In the genomic region with DNA sequence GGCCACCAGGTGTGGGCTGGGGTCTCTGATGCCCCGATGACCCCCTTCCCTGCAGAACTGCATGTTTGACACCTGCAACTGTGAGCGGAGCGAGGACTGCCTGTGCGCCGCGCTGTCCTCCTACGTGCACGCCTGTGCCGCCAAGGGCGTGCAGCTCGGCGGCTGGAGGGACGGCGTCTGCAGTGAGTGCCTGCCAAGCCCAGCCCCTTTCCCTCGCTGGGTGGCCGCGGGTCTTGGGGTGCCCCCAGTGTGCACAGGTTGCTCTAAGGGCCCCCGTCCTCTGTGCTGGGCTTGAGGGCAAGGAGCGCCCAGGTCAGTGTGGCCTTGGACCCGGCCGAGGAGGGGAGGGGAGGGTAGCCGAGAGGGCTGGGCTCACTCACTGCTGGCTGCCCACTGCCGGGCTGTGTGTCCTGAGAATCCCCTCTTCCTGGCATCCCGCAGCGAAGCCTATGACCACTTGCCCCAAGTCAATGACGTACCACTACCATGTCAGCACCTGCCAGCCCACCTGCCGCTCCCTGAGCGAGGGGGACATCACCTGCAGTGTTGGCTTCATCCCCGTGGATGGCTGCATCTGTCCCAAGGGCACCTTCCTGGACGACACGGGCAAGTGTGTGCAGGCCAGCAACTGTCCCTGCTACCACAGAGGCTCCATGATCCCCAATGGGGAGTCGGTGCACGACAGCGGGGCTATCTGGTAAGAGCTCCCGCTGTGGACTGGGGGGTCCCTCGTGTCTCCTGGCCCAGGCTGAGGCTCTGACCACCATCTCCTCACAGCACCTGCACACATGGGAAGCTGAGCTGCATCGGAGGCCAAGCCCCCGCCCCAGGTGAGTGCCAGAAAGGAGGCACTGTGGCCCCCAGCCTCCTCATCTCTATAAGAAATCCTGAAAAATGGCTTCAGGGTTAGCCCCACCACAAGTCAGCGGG, we compare ENCODE assay signal across 32 cellular contexts. TPM values are rescaled to one million over a fixed set of nuclear protein-coding genes. Genes with fewer than 3 reads are reported as not detected.
"Had no signal": no experiment of that assay in that cellular context is flagged by ENCODE, and none has a peak within 500 bp of the region (broad histone marks: within the 10 kb centered on the region; RNA-seq: fewer than 3 reads in every experiment).

No MANE protein-coding gene starts in this region.

- H3K27me3 ChIP-seq: foreskin keratinocyte, neutrophil, pancreas, right lobe of liver, transverse colon, vagina had no signal

- H3K4me3 ChIP-seq: coronary artery, esophagus muscularis mucosa, left lung, lower lobe of right lung, pancreas, right lobe of liver, smooth muscle cell, suprapubic skin, transverse colon, vagina had no signal

- H3K9me3 ChIP-seq: esophagus muscularis mucosa, left lung, lower lobe of right lung, neutrophil, pancreas, right lobe of liver, suprapubic skin, transverse colon, vagina had no signal

- H3K4me2 ChIP-seq: smooth muscle cell had no signal

- H3K4me3 Mint-ChIP-seq: immature natural killer cell; natural killer cell; stimulated activated naive CD8-positive, alpha-beta T cell treated with anti-CD3 and anti-CD28 coated beads, Interleukin-15, amount 100 ng/mL, for 72 hours had no signal

- H3K36me3 ChIP-seq: esophagus muscularis mucosa, left lung, lower lobe of right lung, neutrophil, pancreas, right lobe of liver, suprapubic skin, transverse colon, vagina had no signal

- H3K27me3 Mint-ChIP-seq: stimulated activated naive CD8-positive, alpha-beta T cell treated with anti-CD3 and anti-CD28 coated beads, Interleukin-15, amount 100 ng/mL, for 72 hours had no signal

- H3K36me3 Mint-ChIP-seq: immature natural killer cell, natural killer cell had no signal

- ATAC-seq: foreskin keratinocyte; left lung; lower lobe of right lung; natural killer cell; right lobe of liver; stimulated activated naive CD8-positive, alpha-beta T cell treated with anti-CD3 and anti-CD28 coated beads, Interleukin-15, amount 100 ng/mL, for 72 hours had no signal

- H3K27ac ChIP-seq: coronary artery, esophagus muscularis mucosa, foreskin keratinocyte, left lung, lower lobe of right lung, neutrophil, pancreas, right lobe of liver, suprapubic skin, transverse colon, vagina had no signal

- H3K27ac Mint-ChIP-seq: immature natural killer cell; natural killer cell; progenitor cell of endocrine pancreas; stimulated activated naive CD8-positive, alpha-beta T cell treated with anti-CD3 and anti-CD28 coated beads, Interleukin-15, amount 100 ng/mL, for 72 hours had no signal

- H3K4me1 Mint-ChIP-seq: immature natural killer cell; natural killer cell; stimulated activated naive CD8-positive, alpha-beta T cell treated with anti-CD3 and anti-CD28 coated beads, Interleukin-15, amount 100 ng/mL, for 72 hours had no signal

- H3K4me1 ChIP-seq: esophagus muscularis mucosa, foreskin keratinocyte, left lung, lower lobe of right lung, pancreas, right lobe of liver, suprapubic skin, transverse colon, vagina had no signal

- DNase-seq: dermis blood vessel endothelial cell; effector memory CD4-positive, alpha-beta T cell; foreskin keratinocyte; glutamatergic neuron; hypothalamus; immature natural killer cell; lower lobe of right lung; natural killer cell; stimulated activated CD4-positive, alpha-beta T cell treated with anti-CD3 and anti-CD28 coated beads, Interleukin-12 subunit alpha, Interleukin-12 subunit beta, amount 100 ng/mL, for 4 hours; stimulated activated CD4-positive, alpha-beta T cell treated with anti-CD3 and anti-CD28 coated beads, Interleukin-1b, Interleukin-23, amount 100 ng/mL, for 48 hours; stimulated activated CD4-positive, alpha-beta T cell treated with anti-CD3 and anti-CD28 coated beads, Interleukin-4, amount 100 ng/mL, for 1 hour; stimulated activated CD8-positive, alpha-beta memory T cell treated with anti-CD3 and anti-CD28 coated beads, Interleukin-4, amount 100 ng/mL, for 48 hours; stimulated activated naive CD4-positive, alpha-beta T cell; stimulated activated naive CD8-positive, alpha-beta T cell treated with anti-CD3 and anti-CD28 coated beads, Interleukin-15, amount 100 ng/mL, for 72 hours; transverse colon had no signal

RNA-seq across cellular contexts. Expression of a gene that starts 17.0 kb away (rescaled TPM):
- total RNA-seq: dermis blood vessel endothelial cell, endothelial cell of umbilical vein, epithelial cell of proximal tubule, fibroblast of lung, foreskin keratinocyte, natural killer cell, omental fat pad, progenitor cell of endocrine pancreas, right lobe of liver, smooth muscle cell, suprapubic skin, transverse colon, ureter, vagina had no signal
- polyA plus RNA-seq: endothelial cell of umbilical vein, fibroblast of lung, foreskin keratinocyte, immature natural killer cell, keratinocyte, neural cell, smooth muscle cell had no signal

RNA-seq across cellular contexts. Expression of a gene that starts 48.2 kb away (rescaled TPM):
- total RNA-seq: dermis blood vessel endothelial cell, endothelial cell of umbilical vein, epithelial cell of proximal tubule, fibroblast of lung, foreskin keratinocyte, natural killer cell, progenitor cell of endocrine pancreas, smooth muscle cell, ureter had no signal
- polyA plus RNA-seq: endothelial cell of umbilical vein, fibroblast of lung, foreskin keratinocyte, immature natural killer cell, keratinocyte, neural cell, smooth muscle cell had no signal
